10 cellular contexts compared by ENCODE assay signal in the genomic region with DNA sequence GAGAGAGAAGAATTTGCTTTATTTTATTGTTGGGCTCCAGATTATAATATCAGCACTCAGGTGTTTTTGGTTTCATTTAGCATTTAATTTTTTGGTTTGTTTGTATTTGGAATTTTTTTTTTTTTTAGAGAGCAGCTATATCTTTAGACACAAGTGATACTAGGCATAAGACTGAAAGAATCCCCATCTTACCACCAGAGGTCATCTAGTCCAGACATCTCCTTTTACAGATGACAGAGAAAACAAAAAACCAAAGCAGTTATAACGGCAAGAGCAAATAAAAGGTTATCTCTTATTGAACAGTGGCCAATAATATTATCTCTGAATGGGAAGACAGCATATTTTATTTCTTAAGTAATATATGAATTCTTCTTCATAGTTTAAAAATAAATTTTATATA. TPM values are rescaled to one million over a fixed set of nuclear protein-coding genes. Genes with fewer than 3 reads are reported as not detected.
DNase-seq lines count a peak whose midpoint lies in the region; ATAC-seq, FAIRE-seq and TF ChIP-seq lines count a peak whose summit lies in the region.
"Had no signal": no experiment of that assay in that cellular context is flagged by ENCODE, and none has a peak within 500 bp of the region (broad histone marks: within the 10 kb centered on the region; RNA-seq: fewer than 3 reads in every experiment).

No MANE protein-coding gene starts in this region.

- no peak overlapping the region for H3K27ac ChIP-seq in GM23338 (ENCODE audit: low read depth)
- peak overlapping the region in 3 of 4 donors; percentile 6 to 57 (median 53) for H3K27ac ChIP-seq in gastrocnemius medialis
- H3K27ac ChIP-seq: RWPE1 had no signal

- H3K4me2 ChIP-seq in GM23338 = no peak overlapping the region

- H3K4me1 Mint-ChIP-seq in GM23338 (no peaks in the 10 kb centered on the region), T-helper 17 cell (peaks cover 7% of the 10 kb centered on the region)
- peaks cover 2% of the 10 kb centered on the region for H3K4me1 Mint-ChIP-seq in activated CD4-positive, alpha-beta T cell treated with anti-CD3 and anti-CD28 coated beads, Interleukin-2, amount 10 ng/mL, durations not matched to agents 7 days and 5 days

- no peaks in the 10 kb centered on the region for H3K79me2 ChIP-seq in GM23338 (replicated peaks; ENCODE audit: insufficient read depth)

- H3K36me3 Mint-ChIP-seq in GM23338 (ENCODE audit: low read depth) = peaks cover 42% of the 10 kb centered on the region
- H3K36me3 Mint-ChIP-seq in T-helper 17 cell (ENCODE audit: low read depth) = peaks cover 10% of the 10 kb centered on the region
- H3K36me3 Mint-ChIP-seq in activated CD4-positive, alpha-beta T cell treated with anti-CD3 and anti-CD28 coated beads, Interleukin-2, amount 10 ng/mL, durations not matched to agents 7 days and 5 days (ENCODE audit: low read depth) = peaks cover 43% of the 10 kb centered on the region

- TF ChIP-seq CTCF in GM23338 (conservative IDR thresholded peaks at IDR 0.05; ENCODE audit: low read depth in 2 of 2) (peak; percentile 22 to 32; a peak in 2 of 4 replicates), gastrocnemius medialis (IDR thresholded peaks at IDR 0.05 in 4 of 5, conservative IDR thresholded peaks at IDR 0.05 in 1 of 5) (peak in 3 of 5 experiments; percentile 16 to 43 (median 33))

- H3K27me3 ChIP-seq in GM23338 (ENCODE audit: insufficient read depth) (no peaks in the 10 kb centered on the region), gastrocnemius medialis (no peaks in the 10 kb centered on the region)

- TF ChIP-seq POLR2A in gastrocnemius medialis (IDR thresholded peaks at IDR 0.05) = no peak

- peaks cover 17% of the 10 kb centered on the region for H3K36me3 ChIP-seq in GM23338 (ENCODE audit: insufficient read depth)
- H3K36me3 ChIP-seq in gastrocnemius medialis = peaks cover 0 to 78% of the 10 kb centered on the region in 2 donors

- in situ Hi-C loops in gastrocnemius medialis (cut with MboI; ENCODE audit: low sequenced_read_pairs in 4 of 4) = loop anchor here (10.0 to 25.0 kb wide), 3 partner anchors 267 to 280 kb away; no protein-coding TSS in a partner anchor

- H2AFZ ChIP-seq in GM23338 = no peak overlapping the region

- FAIRE-seq in frontal cortex (lab: Jason Lieb, UNC) = peak; percentile 86

- no peak for ATAC-seq in GM23338
- no peak for ATAC-seq in T-helper 17 cell
- peak in 1 of 2 donors; percentile 68 for ATAC-seq in gastrocnemius medialis
- ATAC-seq in HG03045 (IDR thresholded peaks at IDR 0.05; ENCODE audit: unreplicated experiment) = no peak

- POLR2A ChIA-PET in activated CD4-positive, alpha-beta T cell treated with anti-CD3 and anti-CD28 coated beads, Interleukin-2, amount 10 ng/mL, durations not matched to agents 7 days and 5 days (lab: Charles Lee) = no interaction called here

- H3K9me3 Mint-ChIP-seq in GM23338 = no peaks in the 10 kb centered on the region
- no peaks in the 10 kb centered on the region for H3K9me3 Mint-ChIP-seq in activated CD4-positive, alpha-beta T cell treated with anti-CD3 and anti-CD28 coated beads, Interleukin-2, amount 10 ng/mL, durations not matched to agents 7 days and 5 days

- peaks cover 13% of the 10 kb centered on the region; the same call in 1 of the 2 replicates for H4K20me1 ChIP-seq in GM23338 (replicated peaks; ENCODE audit: insufficient read depth)

- no peaks in the 10 kb centered on the region for H3F3A ChIP-seq in GM23338 (replicated peaks; ENCODE audit: low read depth)

- H3K9me3 ChIP-seq in T-helper 17 cell (ENCODE audit: control insufficient read depth, low read length, poor library complexity, severe bottlenecking) (no peaks in the 10 kb centered on the region), gastrocnemius medialis (no peaks in the 10 kb centered on the region)

- H3K27ac Mint-ChIP-seq in GM23338 (no peak overlapping the region), T-helper 17 cell (peak overlapping the region; percentile 67)
- H3K27ac Mint-ChIP-seq in activated CD4-positive, alpha-beta T cell treated with anti-CD3 and anti-CD28 coated beads, Interleukin-2, amount 10 ng/mL, durations not matched to agents 7 days and 5 days = no peak overlapping the region
- H3K27ac Mint-ChIP-seq: activated naive CD8-positive, alpha-beta T cell had no signal

- CTCF ChIA-PET in activated CD4-positive, alpha-beta T cell treated with anti-CD3 and anti-CD28 coated beads, Interleukin-2, amount 10 ng/mL, durations not matched to agents 7 days and 5 days (lab: Charles Lee) = no interaction called here

- DNase-seq in GM23338 (ENCODE audit: low spot score) (peak; percentile 17), T-helper 17 cell (no peak), frontal cortex (ENCODE audit: low spot score in 2 of 2) (no peak), gastrocnemius medialis (no peak), DMS153 treated with DMSO at 0.1 percent for 48 hours (lab: John Stamatoyannopoulos, UW; ENCODE audit: unreplicated experiment) (no peak)
- no peak for DNase-seq in central memory CD4-positive, alpha-beta T cell
- DNase-seq in activated CD4-positive, alpha-beta T cell treated with anti-CD3 and anti-CD28 coated beads, Interleukin-2, amount 10 ng/mL, durations not matched to agents 7 days and 5 days = no peak

- H3K9me2 ChIP-seq in GM23338 (ENCODE audit: insufficient read depth) = no peaks in the 10 kb centered on the region

- intact Hi-C loops in gastrocnemius medialis (cut with DNase I; ENCODE audit: low total_unique reads) = loop anchor here (2.0 kb wide), 1 partner anchor 275 kb away; no protein-coding TSS in a partner anchor

- H3K4me1 ChIP-seq in GM23338 (ENCODE audit: insufficient read depth) (no peaks in the 10 kb centered on the region), gastrocnemius medialis (peaks cover 34 to 50% of the 10 kb centered on the region in 2 donors)

- H3K4me3 Mint-ChIP-seq in GM23338 (no peak overlapping the region), T-helper 17 cell (no peak overlapping the region)
- H3K4me3 Mint-ChIP-seq in activated CD4-positive, alpha-beta T cell treated with anti-CD3 and anti-CD28 coated beads, Interleukin-2, amount 10 ng/mL, durations not matched to agents 7 days and 5 days = no peak overlapping the region
- H3K4me3 Mint-ChIP-seq: activated naive CD8-positive, alpha-beta T cell had no signal

- H3K4me3 ChIP-seq in GM23338 = no peak overlapping the region
- no peak overlapping the region for H3K4me3 ChIP-seq in gastrocnemius medialis

- H3K27me3 Mint-ChIP-seq in GM23338 (ENCODE audit: insufficient read depth, low read depth, poor library complexity) (no peaks in the 10 kb centered on the region), T-helper 17 cell (no peaks in the 10 kb centered on the region)
- no peaks in the 10 kb centered on the region for H3K27me3 Mint-ChIP-seq in activated CD4-positive, alpha-beta T cell treated with anti-CD3 and anti-CD28 coated beads, Interleukin-2, amount 10 ng/mL, durations not matched to agents 7 days and 5 days
- H3K27me3 Mint-ChIP-seq: activated naive CD8-positive, alpha-beta T cell had no signal

TF ChIP-seq in GM23338, 12 proteins besides CTCF, POLR2A, EP300 and RAD21 (continues in another document):
- TF ChIP-seq ETS1 (IDR thresholded peaks at IDR 0.05) (no peak), JUNB (IDR thresholded peaks at IDR 0.05; ENCODE audit: unreplicated experiment) (no peak), ZNF114 (CRISPR knock-in tag; IDR thresholded peaks at IDR 0.05) (no peak), NANOG (IDR thresholded peaks at IDR 0.05; ENCODE audit: borderline replicate concordance) (no peak), STAT1 (IDR thresholded peaks at IDR 0.05; ENCODE audit: unreplicated experiment) (no peak), POLR2AphosphoS5 (IDR thresholded peaks at IDR 0.05; ENCODE audit: low read depth) (no peak), EZH2phosphoT487 (IDR thresholded peaks at IDR 0.05; ENCODE audit: unreplicated experiment) (no peak), ZNF331 (CRISPR knock-in tag; IDR thresholded peaks at IDR 0.05; ENCODE audit: low read depth) (no peak)

RNA-seq across cellular contexts. Expression of gene USP38, which starts 22.8 kb away (rescaled TPM):
- 14.0 and 16.5 TPM in 2 replicates for total RNA-seq in GM23338 (2014; rRNA removed; shearing (Covaris generic))
- 3.5 and 3.7 TPM in 2 replicates for polyA plus RNA-seq in GM23338 (2016; fragmentation: Nextera tagmentation; extraction: Ambion mirVana)
- total RNA-seq in T-helper 17 cell = 10 to 100 TPM; 27.0 to 37.3 TPM
- total RNA-seq in frontal cortex = 20.0 TPM
- total RNA-seq in gastrocnemius medialis = 100 to 1,000 TPM in 2 of 4 donors, 10 to 100 TPM in 2; 63.6 to 142 (median 102) TPM
- total RNA-seq in activated CD4-positive, alpha-beta T cell treated with anti-CD3 and anti-CD28 coated beads, Interleukin-2, amount 10 ng/mL, durations not matched to agents 7 days and 5 days = 10 to 100 TPM; 23.3 to 24.7 TPM
